ENCODE assay signal across 10 cellular contexts in genomic region chr11:114058026-114058706, GRCh38. TPM values are rescaled to one million over a fixed set of nuclear protein-coding genes. Genes with fewer than 3 reads are reported as not detected.
DNase-seq lines count a peak whose midpoint lies in the region; ATAC-seq and TF ChIP-seq lines count a peak whose summit lies in the region.
"Had no signal": no experiment of that assay in that cellular context is flagged by ENCODE, and none has a peak within 500 bp of the region (broad histone marks: within the 10 kb centered on the region; RNA-seq: fewer than 3 reads in every experiment).

No MANE protein-coding gene starts in this region.

- H3K27ac Mint-ChIP-seq in natural killer cell treated with Interleukin-12 subunit alpha and Interleukin-12 subunit beta and Interleukin-15 and Interleukin-18, amount 100 ng/mL, for 72 hours, result peak overlapping the region; percentile 12 to 67

- peak overlapping the region; percentile 41 for H3K4me3 Mint-ChIP-seq in natural killer cell treated with Interleukin-12 subunit alpha and Interleukin-12 subunit beta and Interleukin-15 and Interleukin-18, amount 100 ng/mL, for 72 hours

- no peaks in the 10 kb centered on the region for H3K36me3 Mint-ChIP-seq in natural killer cell treated with Interleukin-12 subunit alpha and Interleukin-12 subunit beta and Interleukin-15 and Interleukin-18, amount 100 ng/mL, for 72 hours

- H3K27me3 ChIP-seq in uterus, result no peaks in the 10 kb centered on the region

- peak overlapping the region; percentile 99 to 100 for H3K27ac ChIP-seq in uterus
- H3K27ac ChIP-seq: BLaER1 treated with 17β-estradiol and CSF1 and Interleukin-3, amounts not matched to agents 10 nM and 100 nM had no signal

- TF ChIP-seq CTCF in fibroblast of mammary gland (conservative IDR thresholded peaks at IDR 0.05; ENCODE audit: control insufficient read depth, insufficient read depth, low read depth, low read length) (no peak), uterus (IDR thresholded peaks at IDR 0.05) (no peak)

- DNase-seq in Right ventricle myocardium superior (peak; percentile 53), cardiac septum (ENCODE audit: low spot score) (no peak), fibroblast of mammary gland (ENCODE audit: low read depth) (peak; percentile 63), uterus (peak in 1 of 2 donors; percentile 57), GOT3 (lab: John Stamatoyannopoulos, UW) (no peak), KG1 (lab: John Stamatoyannopoulos, UW) (no peak), cortex of kidney (lab: John Stamatoyannopoulos, UW) (no peak)
- no peak for DNase-seq in natural killer cell treated with Interleukin-12 subunit alpha and Interleukin-12 subunit beta and Interleukin-15 and Interleukin-18, amount 100 ng/mL, for 72 hours (ENCODE audit: low spot score)
- DNase-seq: NCI-H1048 had no signal

- no peaks in the 10 kb centered on the region for H3K9me3 Mint-ChIP-seq in natural killer cell treated with Interleukin-12 subunit alpha and Interleukin-12 subunit beta and Interleukin-15 and Interleukin-18, amount 100 ng/mL, for 72 hours

- H3K4me3 ChIP-seq in fibroblast of mammary gland (ENCODE audit: control insufficient read depth, low read depth, low read length) (peak overlapping the region; percentile 61), uterus (peak overlapping the region in 1 of 2 donors; percentile 98)

- peaks cover 0 to 2% of the 10 kb centered on the region in 2 donors for H3K4me1 ChIP-seq in uterus

- peaks cover 20 to 21% of the 10 kb centered on the region in 2 donors for H3K4me1 Mint-ChIP-seq in natural killer cell treated with Interleukin-12 subunit alpha and Interleukin-12 subunit beta and Interleukin-15 and Interleukin-18, amount 100 ng/mL, for 72 hours (ENCODE audit: low read depth in 2 of 2)

- intact Hi-C loops in Right ventricle myocardium superior (cut with DNase I) (no loop called here), cardiac septum (cut with DNase I) (loop anchor here (2.0 kb wide), 2 partner anchors 21 to 123 kb away; no protein-coding TSS in a partner anchor), uterus (cut with DNase I; ENCODE audit: low total_unique reads) (loop anchor here (5.0 kb wide), 1 partner anchor 204 kb away; no protein-coding TSS in a partner anchor)

- TF ChIP-seq POLR2A in uterus (IDR thresholded peaks at IDR 0.05), result no peak

- peaks cover 2 to 17% of the 10 kb centered on the region in 2 donors for H3K27me3 Mint-ChIP-seq in natural killer cell treated with Interleukin-12 subunit alpha and Interleukin-12 subunit beta and Interleukin-15 and Interleukin-18, amount 100 ng/mL, for 72 hours

- H3K9me3 ChIP-seq in uterus, result no peaks in the 10 kb centered on the region

- peak; percentile 0 for ATAC-seq in Right ventricle myocardium superior (ENCODE audit: poor library complexity)
- ATAC-seq in natural killer cell treated with Interleukin-12 subunit alpha and Interleukin-12 subunit beta and Interleukin-15 and Interleukin-18, amount 100 ng/mL, for 72 hours, result no peak

- H3K36me3 ChIP-seq in uterus, result no peaks in the 10 kb centered on the region
- H3K36me3 ChIP-seq: BLaER1 treated with 17β-estradiol and CSF1 and Interleukin-3, amounts not matched to agents 10 nM and 100 nM had no signal

RNA-seq across cellular contexts. Expression of gene ZBTB16, which starts 1.3 kb away (rescaled TPM):
- total RNA-seq in Right ventricle myocardium superior (64.8 TPM), cardiac septum (25.4 TPM), uterus (100 to 1,000 TPM in 3 of 4 donors, 10 to 100 TPM in 1; 25.5 to 302 (median 151) TPM)
- total RNA-seq in natural killer cell treated with Interleukin-12 subunit alpha and Interleukin-12 subunit beta and Interleukin-15 and Interleukin-18, amount 100 ng/mL, for 72 hours, result 10 to 100 TPM in 1 of 2 donors, 1 to 10 TPM in 1; 2.7 to 13.1 TPM

Comparison
In these comparisons a context has a peak if more than half of its experiments do, and no peak if none do; other contexts are left out.
1. DNase-seq: peak in Right ventricle myocardium superior (single experiment) and fibroblast of mammary gland (single experiment); none in cardiac septum (single experiment), natural killer cell treated with Interleukin-12 subunit alpha and Interleukin-12 subunit beta and Interleukin-15 and Interleukin-18, amount 100 ng/mL, for 72 hours (single experiment), GOT3 (single experiment), KG1 (single experiment) and cortex of kidney (single experiment).